8 cellular contexts compared by ENCODE assay signal in the genomic region with DNA sequence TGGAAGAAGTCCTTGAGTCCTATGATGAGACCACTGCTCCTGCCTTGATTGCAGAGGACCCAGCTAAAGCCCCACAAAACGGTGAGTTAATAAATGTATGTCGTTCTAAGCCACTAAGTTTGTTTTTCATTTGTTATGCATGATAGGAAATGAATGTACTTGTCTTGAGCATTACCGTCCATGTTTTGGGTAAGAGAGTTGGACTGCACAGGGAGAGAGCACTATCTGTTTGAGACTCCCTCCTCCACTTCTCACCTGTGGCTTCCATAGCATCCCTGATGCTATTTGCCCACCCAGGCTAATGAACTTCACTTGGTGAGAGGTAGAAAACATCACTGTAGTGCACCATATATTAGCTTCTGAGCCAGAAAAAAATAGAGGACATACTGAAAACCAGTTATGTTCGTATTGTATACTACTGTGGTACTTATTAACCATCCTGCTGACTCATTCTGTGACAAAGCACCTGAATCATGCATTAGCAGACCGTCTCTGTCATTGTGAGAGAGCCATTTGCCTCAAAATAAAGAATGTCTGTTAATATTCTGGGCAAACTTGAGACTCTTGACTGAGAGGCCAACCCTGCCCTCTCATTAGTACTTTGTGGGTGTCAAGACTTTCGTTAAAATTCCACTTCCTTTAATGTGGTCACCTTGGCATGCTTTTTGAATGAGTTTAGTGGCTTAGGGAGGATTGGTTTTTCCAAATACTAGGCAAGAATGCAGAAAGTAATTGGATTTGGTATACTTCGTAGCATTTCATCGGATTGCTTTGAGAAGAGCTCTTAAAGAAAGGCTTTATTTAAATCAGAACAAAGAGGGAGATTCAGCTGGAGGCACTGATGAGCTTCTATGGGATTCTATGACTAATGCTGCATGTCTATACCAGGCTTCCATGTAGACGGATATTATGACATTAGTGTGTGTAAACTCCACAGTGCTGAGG.
A peak's percentile ranks its signal among the peaks of the same experiment; 100 is the strongest.
DNase-seq lines count a peak whose midpoint lies in the region; ATAC-seq, FAIRE-seq and TF ChIP-seq lines count a peak whose summit lies in the region.

No MANE protein-coding gene starts in this region.

- no peaks in the 10 kb centered on the region for H3K27me3 ChIP-seq in BE2C
- H3K27me3 ChIP-seq in stomach = peaks cover 0 to 6% (median 0%) of the 10 kb centered on the region in 3 donors

- H3K9me3 ChIP-seq in BE2C (no peaks in the 10 kb centered on the region), stomach (no peaks in the 10 kb centered on the region)

- no peaks in the 10 kb centered on the region for H3K36me3 ChIP-seq in BE2C
- no peaks in the 10 kb centered on the region for H3K36me3 ChIP-seq in stomach

- no peak overlapping the region for H3K27ac ChIP-seq in stomach

- intact Hi-C loops in stomach (cut with DNase I; ENCODE audit: low total_unique reads) = no loop called here

- no peak for FAIRE-seq in HTR-8/SVneo (lab: Jason Lieb, UNC)

- TF ChIP-seq CTCF in BE2C (IDR thresholded peaks at IDR 0.05; ENCODE audit: low read depth, low read length) (no peak), stomach (IDR thresholded peaks at IDR 0.05) (no peak)

- no peaks in the 10 kb centered on the region for H3K4me1 ChIP-seq in BE2C
- H3K4me1 ChIP-seq in stomach = no peaks in the 10 kb centered on the region

- TF ChIP-seq EP300 in stomach (IDR thresholded peaks at IDR 0.05) = no peak

- no peak overlapping the region for H3K4me3 ChIP-seq in BE2C (ENCODE audit: low read depth, low read length)
- no peak overlapping the region for H3K4me3 ChIP-seq in stomach

- TF ChIP-seq POLR2A in stomach (IDR thresholded peaks at IDR 0.05) = no peak

- peak; percentile 3 for DNase-seq in HTR-8/SVneo (ENCODE audit: insufficient read length, low spot score)
- peak; percentile 79 for DNase-seq in kidney glomerular epithelial cell (lab: John Stamatoyannopoulos, UW)
- DNase-seq in BE2C = no peak
- no peak for DNase-seq in GF-D8 (lab: John Stamatoyannopoulos, UW)
- DNase-seq in stomach = no peak
- DNase-seq in cerebellar nuclear complex (lab: John Stamatoyannopoulos, UW) = no peak

- 55 to 72% (median 60%) methylated on average over 9 of the region's 9 CpGs for WGBS in stomach, 5 donors

- ATAC-seq in GM18502 (IDR thresholded peaks at IDR 0.05; ENCODE audit: poor library complexity, unreplicated experiment) (peak; percentile 98), GM21737 (IDR thresholded peaks at IDR 0.05; ENCODE audit: unreplicated experiment) (peak; percentile 99)

Comparison
In these comparisons a context has a peak if more than half of its experiments do, and no peak if none do; other contexts are left out.
1. DNase-seq: peak in HTR-8/SVneo (single experiment) and kidney glomerular epithelial cell (single experiment); none in BE2C (single experiment), GF-D8 (single experiment), stomach (single experiment) and cerebellar nuclear complex (0 of 2).